ENCODE assay signal across 2 cellular contexts in the genomic region with DNA sequence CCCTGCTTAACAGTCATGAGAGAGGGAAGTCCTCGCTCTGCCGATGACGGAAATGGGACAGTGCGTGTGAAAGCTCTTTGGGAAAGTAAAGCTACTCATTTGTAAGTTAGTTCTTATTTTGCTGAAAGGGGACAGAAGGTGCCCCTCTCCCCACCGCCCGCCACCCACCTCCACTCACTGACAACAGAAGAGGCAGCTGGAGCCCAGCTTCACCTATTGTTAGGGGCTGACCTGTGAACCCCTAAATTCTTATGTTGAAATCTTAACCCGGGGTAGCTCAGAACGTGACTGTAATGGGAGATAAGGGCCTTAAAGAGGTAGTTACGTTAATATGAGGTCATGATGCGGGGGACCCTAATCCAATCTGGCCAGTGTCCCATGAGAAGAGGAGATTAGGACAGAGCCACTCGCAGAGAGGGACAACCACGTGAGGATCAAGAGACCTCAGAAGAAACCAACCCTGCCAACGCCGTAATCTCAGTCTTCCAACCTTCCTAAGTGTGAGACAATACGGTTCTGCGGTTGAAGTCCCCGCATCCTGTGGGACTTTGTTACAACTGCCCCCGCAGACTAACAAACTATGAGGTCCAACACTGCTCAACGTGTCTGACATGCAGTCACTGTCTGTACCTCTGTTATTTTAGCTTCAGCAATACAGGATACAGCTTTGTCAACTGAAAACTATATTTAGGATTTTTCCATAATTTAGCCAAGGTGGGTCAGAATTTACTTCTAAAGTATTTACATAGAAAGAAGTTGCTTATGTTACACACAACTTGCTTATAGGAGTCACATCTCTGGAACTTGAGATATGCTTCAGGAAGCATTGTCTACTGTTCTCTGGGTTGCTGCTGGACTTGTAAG.
TF ChIP-seq lines count a peak whose summit lies in the region.

No MANE protein-coding gene starts in this region.

TF ChIP-seq in H1, 55 proteins besides CTCF, POLR2A, EP300 and RAD21:
- no peak for TF ChIP-seq SUZ12 (IDR thresholded peaks at IDR 0.05; ENCODE audit: low read length)
- TF ChIP-seq NANOG (IDR thresholded peaks at IDR 0.05; ENCODE audit: insufficient read depth, low read depth, low read length, poor library complexity, severe bottlenecking): no peak
- no peak for TF ChIP-seq BCL11A (IDR thresholded peaks at IDR 0.05; ENCODE audit: low read depth in 2 of 2, low read length in 2 of 2)

TF ChIP-seq in SK-N-SH treated with all-trans-retinoic acid at 6 μM for 48 hours, 23 proteins besides CTCF, POLR2A, EP300 and RAD21:
- TF ChIP-seq RARB (CRISPR knock-in tag; IDR thresholded peaks at IDR 0.05) (no peak), ZC3H10 (CRISPR knock-in tag; IDR thresholded peaks at IDR 0.05) (no peak)
